ENCODE assay signal across 18 cellular contexts in genomic region chr9:78001946-78002731, GRCh38. TPM values are rescaled to one million over a fixed set of nuclear protein-coding genes. Genes with fewer than 3 reads are reported as not detected.
A peak's percentile ranks its signal among the peaks of the same experiment; 100 is the strongest.
DNase-seq lines count a peak whose midpoint lies in the region; FAIRE-seq and TF ChIP-seq lines count a peak whose summit lies in the region.
"Had no signal": no experiment of that assay in that cellular context is flagged by ENCODE, and none has a peak within 500 bp of the region (broad histone marks: within the 10 kb centered on the region; RNA-seq: fewer than 3 reads in every experiment).

No MANE protein-coding gene starts in this region.

- FAIRE-seq in astrocyte (lab: Jason Lieb, UNC): peak; percentile 20
- FAIRE-seq: GM12892 had no signal

- peaks cover 39 to 76% (median 61%) of the 10 kb centered on the region in 4 donors for H3K4me1 Mint-ChIP-seq in CD4-positive, alpha-beta memory T cell
- peaks cover 36% of the 10 kb centered on the region for H3K4me1 Mint-ChIP-seq in astrocyte (ENCODE audit: low read depth, unreplicated experiment)

- H4K91ac ChIP-seq in mesenchymal stem cell (ENCODE audit: low read length): no peak overlapping the region

- intact Hi-C loops in CD4-positive, alpha-beta memory T cell (cut with micrococcal nuclease): no loop called here
- intact Hi-C loops in spleen (cut with DNase I; ENCODE audit: low total_unique reads): no loop called here
- intact Hi-C loops in ascending aorta (cut with DNase I): no loop called here

- no peaks in the 10 kb centered on the region for H3K9me3 ChIP-seq in CD4-positive, alpha-beta memory T cell (ENCODE audit: control insufficient read depth in 1 of 2, low read length in 2 of 2)
- H3K9me3 ChIP-seq in astrocyte (ENCODE audit: insufficient read depth, low read depth, low read length) (no peaks in the 10 kb centered on the region), mesenchymal stem cell (ENCODE audit: control insufficient read depth, low read length) (no peaks in the 10 kb centered on the region), spleen (no peaks in the 10 kb centered on the region), ascending aorta (no peaks in the 10 kb centered on the region)
- H3K9me3 ChIP-seq: thyroid gland had no signal

- H3K9ac ChIP-seq in astrocyte (ENCODE audit: low read length): peak overlapping the region; percentile 14
- peak overlapping the region; percentile 25 for H3K9ac ChIP-seq in mesenchymal stem cell (ENCODE audit: low read length)

- H3K14ac ChIP-seq in mesenchymal stem cell (ENCODE audit: low read length in 2 of 2): no peak overlapping the region

- H3K27me3 ChIP-seq in CD4-positive, alpha-beta memory T cell (ENCODE audit: insufficient read depth, low read length): no peaks in the 10 kb centered on the region
- no peaks in the 10 kb centered on the region for H3K27me3 ChIP-seq in astrocyte (ENCODE audit: insufficient read depth, low read length)
- no peaks in the 10 kb centered on the region for H3K27me3 ChIP-seq in mesenchymal stem cell (ENCODE audit: control insufficient read depth in 1 of 2, insufficient read depth in 1 of 2, low read length in 2 of 2)
- peaks cover 0 to 9% (median 0%) of the 10 kb centered on the region in 7 donors for H3K27me3 ChIP-seq in spleen (replicated peaks in 1 of 7)
- H3K27me3 ChIP-seq in ascending aorta: no peaks in the 10 kb centered on the region
- H3K27me3 ChIP-seq: cardiac muscle cell, thyroid gland had no signal

- H3K36me3 Mint-ChIP-seq in CD4-positive, alpha-beta memory T cell: peaks cover 12 to 22% of the 10 kb centered on the region in 2 donors
- peaks cover 4% of the 10 kb centered on the region for H3K36me3 Mint-ChIP-seq in astrocyte (ENCODE audit: low read depth, unreplicated experiment)

- peak overlapping the region; percentile 63 for H3K4me2 ChIP-seq in astrocyte (ENCODE audit: low read length)
- no peak overlapping the region for H3K4me2 ChIP-seq in mesenchymal stem cell (ENCODE audit: low read length, poor library complexity, severe bottlenecking)

- H4K20me1 ChIP-seq in astrocyte (ENCODE audit: insufficient read depth, low read length): peaks cover 42% of the 10 kb centered on the region

- CTCF ChIA-PET in CD4-positive, alpha-beta memory T cell (lab: Charles Lee; ENCODE audit: partially characterized antibody): interaction anchor here (0.9 to 6.1 kb wide), 5 partner anchors 9 to 241 kb away, joined by 3 to 28 read pairs (median 3); no protein-coding TSS in a partner anchor

- WGBS in mesenchymal stem cell: 89% methylated on average over 4 of the region's 4 CpGs
- 62 to 83% (median 73%) methylated on average over 4 of the region's 4 CpGs for WGBS in spleen, 5 donors

- H3K4ac ChIP-seq in mesenchymal stem cell (ENCODE audit: low read depth in 1 of 2, low read length in 2 of 2): no peak overlapping the region

- no peak overlapping the region for H2BK15ac ChIP-seq in mesenchymal stem cell (ENCODE audit: low read depth, poor library complexity, severe bottlenecking)

- no peak for TF ChIP-seq POLR2A in spleen (IDR thresholded peaks at IDR 0.05)

- no peak overlapping the region for H2BK12ac ChIP-seq in mesenchymal stem cell (ENCODE audit: low read length in 2 of 2)

- no peaks in the 10 kb centered on the region for H3K9me3 Mint-ChIP-seq in CD4-positive, alpha-beta memory T cell
- no peaks in the 10 kb centered on the region for H3K9me3 Mint-ChIP-seq in astrocyte (ENCODE audit: unreplicated experiment)

- no peak overlapping the region for H4K8ac ChIP-seq in mesenchymal stem cell (ENCODE audit: low read length)

- H3K18ac ChIP-seq in mesenchymal stem cell (ENCODE audit: low read depth in 1 of 2, low read length in 2 of 2): peak overlapping the region in 1 of 2 experiments; percentile 12

- no peak overlapping the region for H3K4me3 ChIP-seq in CD4-positive, alpha-beta memory T cell (ENCODE audit: low read length in 2 of 2)
- no peak overlapping the region for H3K4me3 ChIP-seq in Jurkat, Clone E6-1 (ENCODE audit: low read length)
- H3K4me3 ChIP-seq in astrocyte (ENCODE audit: insufficient read depth, low read depth, low read length) (no peak overlapping the region), mesenchymal stem cell (ENCODE audit: insufficient read depth in 1 of 2, low read depth in 1 of 2, low read length in 2 of 2) (no peak overlapping the region), spleen (no peak overlapping the region), ascending aorta (no peak overlapping the region)
- H3K4me3 ChIP-seq: cardiac muscle cell, thyroid gland had no signal

- peaks cover 33% of the 10 kb centered on the region for H3K4me1 ChIP-seq in CD4-positive, alpha-beta memory T cell (ENCODE audit: insufficient read depth, low read length)
- H3K4me1 ChIP-seq in astrocyte (ENCODE audit: insufficient read depth, low read length) (peaks cover 28% of the 10 kb centered on the region), mesenchymal stem cell (ENCODE audit: control insufficient read depth, insufficient read depth, low read depth, low read length) (peaks cover 14% of the 10 kb centered on the region), spleen (peaks cover 6 to 98% (median 44%) of the 10 kb centered on the region in 6 donors), ascending aorta (peaks cover 6 to 19% of the 10 kb centered on the region in 2 donors)

- H3K27me3 Mint-ChIP-seq in CD4-positive, alpha-beta memory T cell: no peaks in the 10 kb centered on the region
- H3K27me3 Mint-ChIP-seq in astrocyte (ENCODE audit: low read depth, unreplicated experiment): no peaks in the 10 kb centered on the region

- no peak overlapping the region for H2AFZ ChIP-seq in astrocyte (ENCODE audit: low read depth, low read length)
- H2AFZ ChIP-seq in mesenchymal stem cell (ENCODE audit: low read depth, low read length): no peak overlapping the region

- H2BK5ac ChIP-seq in mesenchymal stem cell (ENCODE audit: low read depth, low read length, poor library complexity, severe bottlenecking): no peak overlapping the region

- no peaks in the 10 kb centered on the region for H3K36me3 ChIP-seq in CD4-positive, alpha-beta memory T cell (ENCODE audit: insufficient read depth, low read length)
- no peaks in the 10 kb centered on the region for H3K36me3 ChIP-seq in astrocyte (ENCODE audit: insufficient read depth, low read length)
- H3K36me3 ChIP-seq in mesenchymal stem cell (ENCODE audit: control insufficient read depth in 1 of 2, insufficient read depth in 2 of 2, low read depth in 1 of 2, low read length in 2 of 2): no peaks in the 10 kb centered on the region
- no peaks in the 10 kb centered on the region for H3K36me3 ChIP-seq in spleen
- no peaks in the 10 kb centered on the region for H3K36me3 ChIP-seq in ascending aorta
- H3K36me3 ChIP-seq: cardiac muscle cell, thyroid gland had no signal

- POLR2A ChIA-PET in CD4-positive, alpha-beta memory T cell (lab: Charles Lee; ENCODE audit: partially characterized antibody): interaction anchor here (0.5 to 1.2 kb wide), 2 partner anchors 29 to 30 kb away, joined by 3 read pairs; no protein-coding TSS in a partner anchor

- peak overlapping the region; percentile 35 for H2AK5ac ChIP-seq in mesenchymal stem cell (ENCODE audit: low read length, severe bottlenecking)

- no peak overlapping the region for H3K23ac ChIP-seq in mesenchymal stem cell (ENCODE audit: low read length in 2 of 2)

- no peak for DNase-seq in CD4-positive, alpha-beta memory T cell
- peak; percentile 40 for DNase-seq in Jurkat, Clone E6-1 (ENCODE audit: low read depth, low spot score)
- DNase-seq in astrocyte (ENCODE audit: low read depth) (peak; percentile 60), mesenchymal stem cell (no peak), spleen (no peak), ascending aorta (ENCODE audit: low spot score in 2 of 2) (no peak), epidermal melanocyte (ENCODE audit: insufficient read length, low spot score) (no peak), NCI-H1105 (lab: John Stamatoyannopoulos, UW) (no peak)
- DNase-seq: activated CD8-positive, alpha-beta memory T cell treated with anti-CD3 and anti-CD28 coated beads for 24 hours; activated effector memory CD4-positive, alpha-beta T cell treated with anti-CD3 and anti-CD28 coated beads, Interleukin-2, amount 50 U/mL, for 16 hours; NK-92 treated with Interleukin-12 subunit alpha and Interleukin-12 subunit beta, amount 100 ng/mL, for 24 hours; Right ventricle myocardium superior; stimulated activated CD4-positive, alpha-beta T cell treated with anti-CD3 and anti-CD28 coated beads, Interleukin-1b, Interleukin-23, amount 100 ng/mL, for 48 hours; thyroid gland had no signal

- H3K27ac ChIP-seq in CD4-positive, alpha-beta memory T cell (ENCODE audit: low read depth, low read length): no peak overlapping the region
- H3K27ac ChIP-seq in astrocyte (ENCODE audit: low read depth, low read length): peak overlapping the region; percentile 69
- peak overlapping the region; percentile 67 for H3K27ac ChIP-seq in mesenchymal stem cell (ENCODE audit: low read length, poor library complexity, severe bottlenecking)
- peak overlapping the region in 1 of 8 donors; percentile 28 for H3K27ac ChIP-seq in spleen
- H3K27ac ChIP-seq in ascending aorta: no peak overlapping the region
- H3K27ac ChIP-seq: C4-2B, cardiac muscle cell, epithelial cell of prostate, thyroid gland had no signal

- peak overlapping the region in 5 of 8 donors; percentile 2 to 41 (median 26) for H3K4me3 Mint-ChIP-seq in CD4-positive, alpha-beta memory T cell
- no peak overlapping the region for H3K4me3 Mint-ChIP-seq in astrocyte (ENCODE audit: unreplicated experiment)

- TF ChIP-seq CTCF in astrocyte (IDR thresholded peaks at IDR 0.05; ENCODE audit: insufficient read depth, low read depth, low read length): no peak
- no peak for TF ChIP-seq CTCF in spleen (IDR thresholded peaks at IDR 0.05 in 8 of 11, conservative IDR thresholded peaks at IDR 0.05 in 3 of 11)
- no peak for TF ChIP-seq CTCF in ascending aorta (IDR thresholded peaks at IDR 0.05)

- H3K27ac Mint-ChIP-seq in CD4-positive, alpha-beta memory T cell: peak overlapping the region in 5 of 7 donors; percentile 14 to 48 (median 43)
- peak overlapping the region; percentile 92 for H3K27ac Mint-ChIP-seq in astrocyte (ENCODE audit: unreplicated experiment)

- peaks cover 21% of the 10 kb centered on the region for H3K79me1 ChIP-seq in mesenchymal stem cell (replicated peaks; ENCODE audit: low read length, poor library complexity, severe bottlenecking)

- H3K79me2 ChIP-seq in astrocyte (ENCODE audit: insufficient read depth, low read length): peaks cover 91% of the 10 kb centered on the region

- H2BK120ac ChIP-seq in mesenchymal stem cell (ENCODE audit: low read depth, low read length): no peak overlapping the region

RNA-seq across cellular contexts. Expression of gene GNAQ, which starts 29.5 kb away (rescaled TPM):
- 10 to 100 TPM; 50.7 to 57.2 TPM for total RNA-seq in CD4-positive, alpha-beta memory T cell
- polyA plus RNA-seq in CD4-positive, alpha-beta memory T cell: 10 to 100 TPM in 1 of 2 donors, 1 to 10 TPM in 1; 6.9 to 18.4 TPM
- polyA plus RNA-seq in Jurkat, Clone E6-1 (2012; ENCODE audit: insufficient read depth, insufficient read length): 39.3 TPM
- total RNA-seq in astrocyte: 65.7 and 74.9 TPM in 2 replicates
- 27.9 TPM for polyA plus RNA-seq in mesenchymal stem cell (2013, experiment 1 of 2)
- polyA plus RNA-seq in mesenchymal stem cell (2013, experiment 2 of 2): 28.5 TPM
- 10 to 100 TPM; 21.0 to 52.3 (median 35.6) TPM for total RNA-seq in spleen
- polyA plus RNA-seq in spleen: 1 to 10 TPM; 4.4 to 5.6 (median 5.6) TPM
- 29.2 TPM for total RNA-seq in ascending aorta

Comparison
In these comparisons a context has a peak if more than half of its experiments do, and no peak if none do; other contexts are left out.
1. DNase-seq: peak in Jurkat, Clone E6-1 (single experiment) and astrocyte (single experiment); none in CD4-positive, alpha-beta memory T cell (0 of 5), mesenchymal stem cell (single experiment), spleen (single experiment), ascending aorta (0 of 2), epidermal melanocyte (single experiment) and NCI-H1105 (single experiment).
2. H3K27ac ChIP-seq: peak in astrocyte (single experiment) and mesenchymal stem cell (single experiment); none in CD4-positive, alpha-beta memory T cell (single experiment) and ascending aorta (0 of 2).